24 cellular contexts compared by ENCODE assay signal in genomic region chr1:219702551-219703215, GRCh38.
A peak's percentile ranks its signal among the peaks of the same experiment; 100 is the strongest.
DNase-seq lines count a peak whose midpoint lies in the region; ATAC-seq, FAIRE-seq and TF ChIP-seq lines count a peak whose summit lies in the region.
"Had no signal": no experiment of that assay in that cellular context is flagged by ENCODE, and none has a peak within 500 bp of the region (broad histone marks: within the 10 kb centered on the region; RNA-seq: fewer than 3 reads in every experiment).

No MANE protein-coding gene starts in this region.

- H4K8ac ChIP-seq in trophoblast cell (ENCODE audit: low read depth, low read length): no peak overlapping the region

- no CpG with 5 or more reads among the region's 4 CpGs for WGBS in trophoblast cell (ENCODE audit: extremely low coverage, insufficient coverage, insufficient read length)
- 82 to 86% methylated on average over 4 of the region's 4 CpGs for WGBS in tibial nerve, 2 donors

- FAIRE-seq in RCC 7860 (lab: Jason Lieb, UNC) (no peak), bronchial epithelial cell (lab: Jason Lieb, UNC) (no peak)
- FAIRE-seq: H1, islet of Langerhans had no signal

- H2BK5ac ChIP-seq in trophoblast cell (ENCODE audit: low read depth, low read length, poor library complexity): no peak overlapping the region

- no peak overlapping the region for H2AK5ac ChIP-seq in trophoblast cell (ENCODE audit: low read length)

- DNase-seq in NCI-H2171 treated with DMSO at 0.1 percent for 48 hours (lab: John Stamatoyannopoulos, UW): peak; percentile 4
- DNase-seq in NCI-H2171 (lab: John Stamatoyannopoulos, UW): no peak
- DNase-seq in RCC 7860 (ENCODE audit: low spot score): peak; percentile 42
- peak; percentile 64 for DNase-seq in bronchial epithelial cell (ENCODE audit: low read depth)
- peak; percentile 10 to 81 for DNase-seq in trophoblast cell
- no peak for DNase-seq in tibial nerve (ENCODE audit: low spot score in 2 of 2)
- DNase-seq in iPS-NIHi11 (ENCODE audit: low spot score): no peak
- DNase-seq: activated CD4-positive, alpha-beta memory T cell treated with anti-CD3 and anti-CD28 coated beads for 36 hours; activated CD4-positive, CD25-positive, alpha-beta regulatory T cell; activated effector memory CD4-positive, alpha-beta T cell treated with Interleukin-2 at 50 U/mL for 16 hours; activated naive CD8-positive, alpha-beta T cell treated with anti-CD3 and anti-CD28 coated beads, Interleukin-2, amount 50 U/mL, for 24 hours; Caco-2; mucosa of descending colon; NCI-H1694; sigmoid colon; stimulated activated CD8-positive, alpha-beta memory T cell treated with anti-CD3 and anti-CD28 coated beads, Interleukin-4, amount 100 ng/mL, for 48 hours; T1000; upper lobe of left lung had no signal

- no peak overlapping the region for H3K18ac ChIP-seq in trophoblast cell (ENCODE audit: low read length)

- no peak overlapping the region for H2AFZ ChIP-seq in trophoblast cell (ENCODE audit: insufficient read depth, low read length, poor library complexity)

- H3K4me1 ChIP-seq in trophoblast cell (ENCODE audit: control insufficient read depth in 1 of 2, insufficient read depth in 2 of 2, low read length in 2 of 2) (no peaks in the 10 kb centered on the region), tibial nerve (no peaks in the 10 kb centered on the region)
- H3K4me1 ChIP-seq: Caco-2, foreskin keratinocyte, sigmoid colon, upper lobe of left lung had no signal

- no peaks in the 10 kb centered on the region for H3K79me1 ChIP-seq in trophoblast cell (ENCODE audit: low read length)

- H3K4me3 ChIP-seq in bronchial epithelial cell (ENCODE audit: low read depth, low read length) (no peak overlapping the region), trophoblast cell (ENCODE audit: low read depth, low read length) (no peak overlapping the region), tibial nerve (no peak overlapping the region)
- H3K4me3 ChIP-seq: BLaER1 treated with 17β-estradiol and CSF1 and Interleukin-3, amounts not matched to agents 10 nM and 100 nM; cardiac muscle cell; mucosa of descending colon; sigmoid colon; upper lobe of left lung had no signal

- H3K4me2 ChIP-seq in trophoblast cell (ENCODE audit: low read length): no peak overlapping the region
- H3K4me2 ChIP-seq: BLaER1 treated with 17β-estradiol and CSF1 and Interleukin-3, amounts not matched to agents 10 nM and 100 nM had no signal

- H3K79me2 ChIP-seq in trophoblast cell (ENCODE audit: control insufficient read depth, insufficient read depth, low read length, poor library complexity): no peaks in the 10 kb centered on the region

- H4K91ac ChIP-seq in trophoblast cell (ENCODE audit: low read depth, low read length): no peak overlapping the region

- H3K36me3 ChIP-seq in bronchial epithelial cell (ENCODE audit: control insufficient read depth, insufficient read depth, low read length): no peaks in the 10 kb centered on the region
- H3K36me3 ChIP-seq in trophoblast cell (ENCODE audit: control insufficient read depth in 1 of 2, insufficient read depth in 2 of 2, low read length in 2 of 2): no peaks in the 10 kb centered on the region
- no peaks in the 10 kb centered on the region for H3K36me3 ChIP-seq in tibial nerve
- H3K36me3 ChIP-seq: BLaER1 treated with 17β-estradiol and CSF1 and Interleukin-3, amounts not matched to agents 10 nM and 100 nM; cardiac muscle cell; sigmoid colon; upper lobe of left lung had no signal

- H3K27ac ChIP-seq in trophoblast cell (ENCODE audit: low read depth, low read length) (no peak overlapping the region), tibial nerve (no peak overlapping the region)
- H3K27ac ChIP-seq: BLaER1 treated with 17β-estradiol and CSF1 and Interleukin-3, amounts not matched to agents 10 nM and 100 nM; cardiac muscle cell; foreskin keratinocyte; sigmoid colon; upper lobe of left lung had no signal

- no peak for TF ChIP-seq EP300 in tibial nerve (IDR thresholded peaks at IDR 0.05)

- H3K27me3 ChIP-seq in bronchial epithelial cell (ENCODE audit: control insufficient read depth, insufficient read depth, low read length): no peaks in the 10 kb centered on the region
- H3K27me3 ChIP-seq in trophoblast cell (ENCODE audit: insufficient read depth, low read length): no peaks in the 10 kb centered on the region
- no peaks in the 10 kb centered on the region for H3K27me3 ChIP-seq in tibial nerve
- H3K27me3 ChIP-seq: BLaER1 treated with 17β-estradiol and CSF1 and Interleukin-3, amounts not matched to agents 10 nM and 100 nM; cardiac muscle cell; foreskin keratinocyte; sigmoid colon; upper lobe of left lung had no signal

- no peak overlapping the region for H3K4ac ChIP-seq in trophoblast cell (ENCODE audit: low read depth, low read length)

- H3K23ac ChIP-seq in trophoblast cell (ENCODE audit: low read length): no peak overlapping the region

- H3K14ac ChIP-seq in trophoblast cell (ENCODE audit: low read length): no peak overlapping the region

- TF ChIP-seq CTCF in bronchial epithelial cell (IDR thresholded peaks at IDR 0.05; ENCODE audit: insufficient read depth, low read length, severe bottlenecking): no peak
- TF ChIP-seq CTCF in tibial nerve (IDR thresholded peaks at IDR 0.05): no peak

- no peak overlapping the region for H4K12ac ChIP-seq in trophoblast cell (ENCODE audit: low read depth, low read length)

- H2BK12ac ChIP-seq in trophoblast cell (ENCODE audit: low read length): no peak overlapping the region

- no peak overlapping the region for H2BK120ac ChIP-seq in trophoblast cell (ENCODE audit: insufficient read depth, low read length, poor library complexity)

- no peak for ATAC-seq in GM19395 (IDR thresholded peaks at IDR 0.05; ENCODE audit: unreplicated experiment)
- ATAC-seq: activated naive CD8-positive, alpha-beta T cell treated with anti-CD3 and anti-CD28 coated beads, Interleukin-2, amount 50 U/mL, for 24 hours; foreskin keratinocyte; mucosa of descending colon had no signal

- H3K9me3 ChIP-seq in trophoblast cell (ENCODE audit: insufficient read depth, low read depth, low read length): peaks cover 1% of the 10 kb centered on the region
- no peaks in the 10 kb centered on the region for H3K9me3 ChIP-seq in tibial nerve
- H3K9me3 ChIP-seq: BLaER1 treated with 17β-estradiol and CSF1 and Interleukin-3, amounts not matched to agents 10 nM and 100 nM; Caco-2; mucosa of descending colon; sigmoid colon; upper lobe of left lung had no signal

- TF ChIP-seq POLR2A in tibial nerve (IDR thresholded peaks at IDR 0.05): no peak

- no peak overlapping the region for H3K9ac ChIP-seq in trophoblast cell (ENCODE audit: low read length)
- H3K9ac ChIP-seq: BLaER1 treated with 17β-estradiol and CSF1 and Interleukin-3, amounts not matched to agents 10 nM and 100 nM had no signal

Comparison
In these comparisons a context has a peak if more than half of its experiments do, and no peak if none do; other contexts are left out.
1. DNase-seq: peak in NCI-H2171 treated with DMSO at 0.1 percent for 48 hours (single experiment), RCC 7860 (single experiment), bronchial epithelial cell (single experiment) and trophoblast cell (2 of 2); none in NCI-H2171 (single experiment), tibial nerve (0 of 2) and iPS-NIHi11 (single experiment).